Comparison of ENCODE assay signal across 24 cellular contexts in genomic region chr7:92963599-92963998, GRCh38.
"Had no signal": no experiment of that assay in that cellular context is flagged by ENCODE, and none has a peak within 500 bp of the region (broad histone marks: within the 10 kb centered on the region; RNA-seq: fewer than 3 reads in every experiment).

No MANE protein-coding gene starts in this region.

- H3K27ac ChIP-seq: dorsolateral prefrontal cortex, heart left ventricle, neural progenitor cell, ovary, right atrium auricular region, spleen, testis, tibial nerve, upper lobe of right lung, vagina had no signal

- H3K9ac ChIP-seq: neural progenitor cell had no signal

- H3K4me1 ChIP-seq: heart left ventricle, neural progenitor cell, right atrium auricular region, spleen, testis, tibial nerve, upper lobe of right lung, vagina had no signal

- ATAC-seq: left colon; left ventricle myocardium superior; natural killer cell treated with Interleukin-12 subunit alpha and Interleukin-12 subunit beta and Interleukin-15 and Interleukin-18, amount 100 ng/mL, for 72 hours; stimulated activated naive B cell treated with anti-CD40 and anti-IgM and Interleukin-4, amounts not matched to agents 10 μg/mL and 1 μg/mL and 100 μg/mL, for 72 hours; stimulated activated naive CD8-positive, alpha-beta T cell treated with anti-CD3 and anti-CD28 coated beads, Interleukin-15, amount 100 ng/mL, for 72 hours; upper lobe of right lung had no signal

- H3K9me3 ChIP-seq: ovary, right atrium auricular region, testis, tibial nerve, upper lobe of right lung, vagina had no signal

- H3K4me3 ChIP-seq: dorsolateral prefrontal cortex, heart left ventricle, lung, neural progenitor cell, ovary, right atrium auricular region, spleen, testis, tibial nerve, upper lobe of right lung, vagina had no signal

- H3K36me3 ChIP-seq: heart left ventricle, neural progenitor cell, ovary, right atrium auricular region, spleen, tibial nerve, upper lobe of right lung, vagina had no signal

- H2AFZ ChIP-seq: neural progenitor cell had no signal

- H3K4me2 ChIP-seq: neural progenitor cell had no signal

- DNase-seq: dorsolateral prefrontal cortex; effector CD8-positive, alpha-beta T cell; heart left ventricle; hippocampal formation; left colon; left ventricle myocardium superior; mesenchymal stem cell; midbrain; nucleus accumbens; ovary; spleen; stimulated activated CD4-positive, alpha-beta T cell treated with anti-CD3 and anti-CD28 coated beads, Interleukin-15, amount 100 ng/mL, for 24 hours; stimulated activated CD4-positive, alpha-beta T cell treated with anti-CD3 and anti-CD28 coated beads, Interleukin-1b, Interleukin-23, amount 100 ng/mL, for 48 hours; stimulated activated CD4-positive, alpha-beta T cell treated with anti-CD3 and anti-CD28 coated beads, Interleukin-4, amount 100 ng/mL, for 24 hours; stimulated activated naive B cell treated with anti-CD40 and anti-IgM and Interleukin-4, amounts not matched to agents 10 μg/mL and 1 μg/mL and 100 μg/mL, for 72 hours; stimulated activated naive CD8-positive, alpha-beta T cell treated with anti-CD3 and anti-CD28 coated beads, Interleukin-15, amount 100 ng/mL, for 72 hours; testis; upper lobe of right lung had no signal

- H3K27me3 ChIP-seq: heart left ventricle, neural progenitor cell, ovary, right atrium auricular region, spleen, testis, tibial nerve, upper lobe of right lung, vagina had no signal
